In the genomic region with DNA sequence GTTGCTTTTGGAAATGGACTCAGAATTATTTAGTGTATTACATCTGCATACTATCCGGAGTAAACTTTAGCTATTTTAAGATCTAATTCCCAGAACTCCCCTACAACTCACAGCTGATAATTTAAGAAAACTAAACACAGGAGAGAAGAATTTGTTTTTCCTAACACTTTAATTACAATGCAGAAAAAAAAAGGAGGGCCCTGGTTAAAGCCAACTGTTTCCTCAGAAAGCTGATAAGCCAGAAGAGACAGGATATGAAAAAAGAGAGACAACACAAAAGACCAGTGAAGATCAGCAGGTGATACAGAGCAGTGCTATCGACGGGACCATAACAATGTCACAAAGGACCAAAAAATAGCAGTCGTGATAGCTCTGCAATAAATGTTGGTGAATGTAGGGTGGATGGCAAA, we compare ENCODE assay signal across 15 cellular contexts. TPM values are rescaled to one million over a fixed set of nuclear protein-coding genes. Genes with fewer than 3 reads are reported as not detected.
DNase-seq lines count a peak whose midpoint lies in the region; ATAC-seq and TF ChIP-seq lines count a peak whose summit lies in the region.
"Had no signal": no experiment of that assay in that cellular context is flagged by ENCODE, and none has a peak within 500 bp of the region (broad histone marks: within the 10 kb centered on the region; RNA-seq: fewer than 3 reads in every experiment).

No MANE protein-coding gene starts in this region.

- peak overlapping the region; percentile 78 for H3K4me3 ChIP-seq in left ventricle myocardium inferior
- peak overlapping the region in 1 of 4 donors; percentile 25 for H3K4me3 ChIP-seq in esophagus squamous epithelium
- peak overlapping the region; percentile 37 for H3K4me3 ChIP-seq in psoas muscle

- 33 to 36% methylated on average over 4 of the region's 4 CpGs for WGBS in esophagus squamous epithelium, 2 donors
- 28 to 38% (median 30%) methylated on average over 4 of the region's 4 CpGs for WGBS in psoas muscle, 3 donors

- H3K4me1 ChIP-seq in left ventricle myocardium inferior (peaks cover 95% of the 10 kb centered on the region), esophagus squamous epithelium (peaks cover 11 to 86% (median 54%) of the 10 kb centered on the region in 3 donors), psoas muscle (peaks cover 79% of the 10 kb centered on the region)

- DNase-seq in left ventricle myocardium inferior (no peak), Right ventricle myocardium superior (no peak), esophagus squamous epithelium (lab: John Stamatoyannopoulos, UW) (no peak), psoas muscle (no peak), NCI-H187 treated with DMSO at 0.1 percent for 48 hours (lab: John Stamatoyannopoulos, UW) (no peak), NCI-H524 treated with DMSO at 0.1 percent for 48 hours (lab: John Stamatoyannopoulos, UW) (no peak)
- DNase-seq: activated naive CD4-positive, alpha-beta T cell treated with anti-CD3 and anti-CD28 coated beads, Interleukin-2, amount 10 ng/mL, durations not matched to agents 7 days and 5 days; Calu3; H9 had no signal

- intact Hi-C loops in left ventricle myocardium inferior (cut with micrococcal nuclease) = no loop called here
- intact Hi-C loops in Right ventricle myocardium superior (cut with DNase I) = no loop called here
- intact Hi-C loops in esophagus squamous epithelium (cut with DNase I) = no loop called here
- intact Hi-C loops in psoas muscle (cut with DNase I) = loop anchor here (10.0 kb wide), 1 partner anchor 651 kb away; a partner anchor contains a TSS

- H3K9me3 ChIP-seq in left ventricle myocardium inferior (replicated peaks) (peaks cover 1% of the 10 kb centered on the region), esophagus squamous epithelium (no peaks in the 10 kb centered on the region), psoas muscle (no peaks in the 10 kb centered on the region)

- H3K27ac ChIP-seq in left ventricle myocardium inferior (replicated peaks) (peak overlapping the region; percentile 99), esophagus squamous epithelium (peak overlapping the region in 3 of 4 donors; percentile 33 to 56 (median 37)), psoas muscle (peak overlapping the region; percentile 20)

- H3K36me3 ChIP-seq in left ventricle myocardium inferior = peaks cover 15% of the 10 kb centered on the region
- peaks cover 0 to 13% (median 0%) of the 10 kb centered on the region in 3 donors for H3K36me3 ChIP-seq in esophagus squamous epithelium
- H3K36me3 ChIP-seq in psoas muscle (ENCODE audit: insufficient read depth in 1 of 2, low read depth in 1 of 2) = no peaks in the 10 kb centered on the region

- H3K27me3 ChIP-seq in left ventricle myocardium inferior (ENCODE audit: low read depth) (no peaks in the 10 kb centered on the region), esophagus squamous epithelium (no peaks in the 10 kb centered on the region), psoas muscle (ENCODE audit: insufficient read depth in 3 of 3, low read length in 2 of 3) (no peaks in the 10 kb centered on the region)

- TF ChIP-seq POLR2A in esophagus squamous epithelium (IDR thresholded peaks at IDR 0.05) = no peak

- no peak for ATAC-seq in Right ventricle myocardium superior (ENCODE audit: poor library complexity)
- no peak for ATAC-seq in psoas muscle
- no peak for ATAC-seq in GM21723 (IDR thresholded peaks at IDR 0.05; ENCODE audit: unreplicated experiment)
- no peak for ATAC-seq in GM21526 (IDR thresholded peaks at IDR 0.05; ENCODE audit: low FRiP score, unreplicated experiment)

- TF ChIP-seq CTCF in left ventricle myocardium inferior (IDR thresholded peaks at IDR 0.05; ENCODE audit: borderline replicate concordance) (no peak), esophagus squamous epithelium (IDR thresholded peaks at IDR 0.05) (no peak), psoas muscle (IDR thresholded peaks at IDR 0.05) (no peak)

RNA-seq across cellular contexts. Expression of a gene that starts 5.8 kb away (rescaled TPM):
- total RNA-seq in left ventricle myocardium inferior (97.6 TPM), Right ventricle myocardium superior (99.9 TPM), esophagus squamous epithelium (10 to 100 TPM; 33.8 to 96.8 (median 84.8) TPM), psoas muscle (10 to 100 TPM; 36.9 to 72.2 (median 51.6) TPM)
- 100 to 1,000 TPM in 1 of 3 donors, 10 to 100 TPM in 2; 43.1 to 122 (median 50.7) TPM for polyA plus RNA-seq in psoas muscle

RNA-seq across cellular contexts. Expression of a gene that starts 39.9 kb away (rescaled TPM):
- not detected for total RNA-seq in left ventricle myocardium inferior
- not detected for total RNA-seq in Right ventricle myocardium superior
- not detected for total RNA-seq in esophagus squamous epithelium
- not detected for total RNA-seq in psoas muscle
- not detected for polyA plus RNA-seq in psoas muscle
- total RNA-seq: A673, Calu3, cerebellum, H9, M059J, mucosa of gallbladder had no signal

Comparison
In these comparisons a context has a peak if more than half of its experiments do, and no peak if none do; other contexts are left out.
1. H3K27ac ChIP-seq: peak in every context shown above with its lines; median percentile 99 in left ventricle myocardium inferior; 37 in esophagus squamous epithelium; 20 in psoas muscle.
2. intact Hi-C loops: an anchor here in psoas muscle (10.0 kb wide); none called in left ventricle myocardium inferior, Right ventricle myocardium superior and esophagus squamous epithelium.